ENCODE assay signal across 8 cellular contexts in genomic region chr10:22002531-22003110, GRCh38. TPM values are rescaled to one million over a fixed set of nuclear protein-coding genes. Genes with fewer than 3 reads are reported as not detected.
A peak's percentile ranks its signal among the peaks of the same experiment; 100 is the strongest.
DNase-seq lines count a peak whose midpoint lies in the region; ATAC-seq, FAIRE-seq and TF ChIP-seq lines count a peak whose summit lies in the region.

No MANE protein-coding gene starts in this region.

- WGBS in mesodermal cell (ENCODE audit: insufficient coverage in 2 of 2), 2 experiments, result 0 to 1% methylated on average over 6 to 7 of the region's 17 CpGs

- peak overlapping the region; percentile 88 to 91 for H3K9ac ChIP-seq in duodenal mucosa (ENCODE audit: low read depth in 1 of 2, low read length in 2 of 2)

- H3K36me3 ChIP-seq in duodenal mucosa (ENCODE audit: control insufficient read depth in 1 of 2, insufficient read depth in 2 of 2, low read length in 2 of 2) (no peaks in the 10 kb centered on the region), mesodermal cell (ENCODE audit: control insufficient read depth, insufficient read depth, low read length) (no peaks in the 10 kb centered on the region)

- TF ChIP-seq CTCF in AG10803 (conservative IDR thresholded peaks at IDR 0.05; ENCODE audit: low read length) (no peak), RWPE1 (conservative IDR thresholded peaks at IDR 0.05; ENCODE audit: low read depth) (no peak)

- peak overlapping the region; percentile 91 for H3K27ac ChIP-seq in RWPE1
- peak overlapping the region; percentile 95 for H3K27ac ChIP-seq in duodenal mucosa (ENCODE audit: low read depth, low read length)
- H3K27ac ChIP-seq in mesodermal cell (ENCODE audit: low read depth, low read length, severe bottlenecking), result peak overlapping the region; percentile 94

- H3K4me1 ChIP-seq in duodenal mucosa (ENCODE audit: control insufficient read depth in 1 of 2, insufficient read depth in 2 of 2, low read length in 2 of 2) (peaks cover 6 to 14% of the 10 kb centered on the region in 2 donors), mesodermal cell (ENCODE audit: control insufficient read depth, insufficient read depth, low read length, poor library complexity, severe bottlenecking) (no peaks in the 10 kb centered on the region)

- CTCF ChIA-PET in RWPE1 (lab: Yijun Ruan, JAX), result interaction anchor here (0.6 to 0.7 kb wide), 3 partner anchors 9 to 22 kb away, joined by 3 to 4 read pairs (median 3); no protein-coding TSS in a partner anchor

- POLR2A ChIA-PET in RWPE1 (lab: Yijun Ruan, JAX; ENCODE audit: low non-redundant PET), result interaction anchor here (0.8 to 1.2 kb wide), 3 partner anchors 11 to 338 kb away, joined by 3 to 4 read pairs (median 3); no protein-coding TSS in a partner anchor

- H3K27me3 ChIP-seq in duodenal mucosa (ENCODE audit: control insufficient read depth in 1 of 2, insufficient read depth in 2 of 2, low read length in 2 of 2), result no peaks in the 10 kb centered on the region

- ATAC-seq in GM18520 (IDR thresholded peaks at IDR 0.05; ENCODE audit: unreplicated experiment) (peak; percentile 13), HG02973 (IDR thresholded peaks at IDR 0.05; ENCODE audit: unreplicated experiment) (peak; percentile 13)

- H3K9me3 ChIP-seq in duodenal mucosa (ENCODE audit: control insufficient read depth in 1 of 2, low read length in 2 of 2), result no peaks in the 10 kb centered on the region
- H3K9me3 ChIP-seq in mesodermal cell (ENCODE audit: control insufficient read depth, low read length), result no peaks in the 10 kb centered on the region

- DNase-seq in AG10803 (ENCODE audit: low read depth) (peak; percentile 68), RWPE1 (ENCODE audit: low spot score) (peak; percentile 12), urothelium cell line (ENCODE audit: low spot score) (peak; percentile 22), pons (ENCODE audit: low spot score) (no peak)

- H3K4me3 ChIP-seq in AG10803 (ENCODE audit: low read length) (peak overlapping the region; percentile 75), duodenal mucosa (ENCODE audit: low read depth in 1 of 2, low read length in 2 of 2) (peak overlapping the region; percentile 94 to 95), mesodermal cell (ENCODE audit: extremely low read depth, insufficient read depth, low read length, poor library complexity, severe bottlenecking) (peak overlapping the region; percentile 83)

- no peak for FAIRE-seq in urothelium cell line (lab: Jason Lieb, UNC)

RNA-seq across cellular contexts. Expression of gene DNAJC1, which starts 0.9 kb away (rescaled TPM):
- 41.5 TPM for polyA plus RNA-seq in mesodermal cell (2013, experiment 1 of 2)
- 48.0 TPM for polyA plus RNA-seq in mesodermal cell (2013, experiment 2 of 2)
